1 cellular context compared by ENCODE assay signal in the genomic region with DNA sequence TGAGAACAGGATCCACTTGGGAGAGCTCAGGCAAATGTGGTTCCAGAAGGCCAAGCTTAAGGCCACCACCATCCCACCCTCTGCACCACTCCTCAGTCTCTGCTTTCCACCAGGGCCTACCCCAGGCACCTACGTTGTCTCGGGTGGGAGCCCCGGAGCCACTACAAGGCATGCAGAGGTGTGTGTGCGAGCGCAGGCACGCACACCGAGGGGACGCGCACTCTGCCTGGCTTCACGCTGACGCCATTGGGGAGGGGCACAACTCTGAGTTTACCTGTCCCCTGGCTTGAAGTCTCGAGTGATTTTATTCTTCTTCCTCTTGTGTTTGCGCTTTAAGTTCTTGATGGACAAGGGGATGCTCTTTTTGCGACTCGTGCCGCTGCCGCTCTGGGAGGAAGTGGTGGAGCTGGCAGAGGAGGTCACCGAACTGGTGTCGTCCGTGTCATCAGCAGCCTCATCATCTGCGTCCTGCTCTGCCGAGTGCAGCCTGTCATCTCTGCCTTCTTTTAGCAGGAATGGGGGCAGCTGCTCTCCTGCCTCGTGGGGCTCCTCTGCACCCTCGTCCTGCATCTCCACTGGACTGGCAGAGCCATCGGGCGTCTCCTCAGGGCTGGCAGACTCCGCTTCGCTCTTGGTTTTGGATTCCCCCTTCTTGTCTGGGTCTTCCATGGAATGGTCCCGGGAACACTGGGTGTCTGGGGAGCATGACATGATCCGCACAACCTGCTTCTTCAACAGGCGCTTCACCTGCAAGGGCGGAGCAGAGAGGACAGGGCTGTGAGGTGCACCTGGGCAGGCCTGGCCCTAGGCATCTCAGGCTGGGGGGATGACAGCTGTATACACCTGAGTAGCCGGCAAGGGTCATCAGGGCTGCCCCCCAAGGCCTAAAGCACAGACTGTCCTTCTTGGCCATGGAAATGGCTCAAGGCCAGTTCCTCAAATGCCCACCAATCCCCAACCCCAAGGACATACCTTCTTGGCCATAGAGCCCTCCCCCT.
TF ChIP-seq lines count a peak whose summit lies in the region.

No MANE protein-coding gene starts in this region.

TF ChIP-seq in H1, 55 proteins besides CTCF, POLR2A, EP300 and RAD21:
- TF ChIP-seq SRF (IDR thresholded peaks at IDR 0.05; ENCODE audit: low read depth, low read length) (no peak), KDM4A (IDR thresholded peaks at IDR 0.05; ENCODE audit: low read depth, low read length, severe bottlenecking) (no peak), CBX5 (IDR thresholded peaks at IDR 0.05; ENCODE audit: low read depth, low read length) (no peak), EGR1 (IDR thresholded peaks at IDR 0.05; ENCODE audit: borderline replicate concordance, low read depth, low read length) (no peak)
